In the genomic region with DNA sequence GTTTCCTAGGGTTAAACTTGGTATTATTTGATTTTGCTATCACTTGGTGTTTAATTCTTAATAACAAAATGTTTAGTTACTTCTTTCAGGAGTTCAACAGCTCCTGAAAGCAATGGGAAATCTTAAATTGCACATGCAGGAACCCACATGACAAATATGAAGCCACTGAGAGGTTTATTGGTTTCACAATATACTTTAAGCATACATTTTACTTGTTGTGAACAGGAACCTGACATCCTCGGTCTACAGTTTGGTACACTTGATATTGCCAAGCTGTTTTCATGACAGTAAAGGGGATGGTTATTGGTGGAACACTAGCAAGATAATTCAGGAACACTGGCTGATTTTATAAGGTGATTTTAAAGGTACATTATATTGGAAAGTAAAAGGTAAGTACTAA, we compare ENCODE assay signal across 14 cellular contexts. TPM values are rescaled to one million over a fixed set of nuclear protein-coding genes. Genes with fewer than 3 reads are reported as not detected.
DNase-seq lines count a peak whose midpoint lies in the region; ATAC-seq and TF ChIP-seq lines count a peak whose summit lies in the region.
"Had no signal": no experiment of that assay in that cellular context is flagged by ENCODE, and none has a peak within 500 bp of the region (broad histone marks: within the 10 kb centered on the region; RNA-seq: fewer than 3 reads in every experiment).

No MANE protein-coding gene starts in this region.

- H3K27ac Mint-ChIP-seq in CD8-positive, alpha-beta memory T cell, result peak overlapping the region; percentile 87 to 100 (median 98)
- peak overlapping the region; percentile 65 for H3K27ac Mint-ChIP-seq in activated T-helper 1 cell treated with anti-CD3 and anti-CD28 coated beads, Interleukin-12 subunit alpha, Interleukin-12 subunit beta, Interleukin-2, Interleukin-4 antibody, amounts not matched to agents 30 ng/mL and 10 ng/mL and 1 ng/mL, durations not matched to agents 14 hours and 24 hours and 36 hours
- peak overlapping the region; percentile 97 to 98 for H3K27ac Mint-ChIP-seq in natural killer cell

- ATAC-seq in natural killer cell (peak in 2 of 3 donors; percentile 32 to 36), GM21526 (IDR thresholded peaks at IDR 0.05; ENCODE audit: low FRiP score, unreplicated experiment) (no peak)
- ATAC-seq: left cardiac atrium, WTC11 had no signal

- no peaks in the 10 kb centered on the region for H3K9me3 ChIP-seq in CD8-positive, alpha-beta memory T cell (ENCODE audit: low read length)
- H3K9me3 ChIP-seq: MG63 had no signal

- no peak overlapping the region for H3K4me3 ChIP-seq in CD8-positive, alpha-beta memory T cell (ENCODE audit: low read length)
- no peak overlapping the region for H3K4me3 ChIP-seq in KMS-11 (IDR thresholded peaks at IDR 0.05; ENCODE audit: insufficient read depth, low read depth, low read length)
- H3K4me3 ChIP-seq: MG63 had no signal

- TF ChIP-seq CTCF in KMS-11 (conservative IDR thresholded peaks at IDR 0.05; ENCODE audit: low read depth, low read length) (no peak), natural killer cell (IDR thresholded peaks at IDR 0.05) (no peak)

- H3K27me3 ChIP-seq in CD8-positive, alpha-beta memory T cell (ENCODE audit: insufficient read depth, low read length, poor library complexity, severe bottlenecking), result no peaks in the 10 kb centered on the region
- no peaks in the 10 kb centered on the region for H3K27me3 ChIP-seq in KMS-11 (ENCODE audit: insufficient read depth, low read depth)
- H3K27me3 ChIP-seq: MG63 had no signal

- peaks cover 7% of the 10 kb centered on the region for H3K36me3 ChIP-seq in CD8-positive, alpha-beta memory T cell (ENCODE audit: insufficient read depth, low read length)
- peaks cover 4% of the 10 kb centered on the region; the same call in 1 of the 2 replicates for H3K36me3 ChIP-seq in KMS-11 (ENCODE audit: insufficient read depth)

- CTCF ChIA-PET in CD8-positive, alpha-beta memory T cell (lab: Charles Lee), result interaction anchor here (1.2 to 2.2 kb wide), 3 partner anchors 14 to 47 kb away, joined by 3 to 7 read pairs (median 3); a partner anchor contains a TSS

- H3K4me3 Mint-ChIP-seq in CD8-positive, alpha-beta memory T cell, result peak overlapping the region; percentile 6 to 70 (median 62)
- peak overlapping the region; percentile 6 for H3K4me3 Mint-ChIP-seq in activated T-helper 1 cell treated with anti-CD3 and anti-CD28 coated beads, Interleukin-12 subunit alpha, Interleukin-12 subunit beta, Interleukin-2, Interleukin-4 antibody, amounts not matched to agents 30 ng/mL and 10 ng/mL and 1 ng/mL, durations not matched to agents 14 hours and 24 hours and 36 hours
- H3K4me3 Mint-ChIP-seq in natural killer cell, result peak overlapping the region; percentile 60
- H3K4me3 Mint-ChIP-seq: WTC11 had no signal

- no peak for DNase-seq in CD8-positive, alpha-beta memory T cell
- DNase-seq in activated T-helper 1 cell treated with anti-CD3 and anti-CD28 coated beads, Interleukin-12 subunit alpha, Interleukin-12 subunit beta, Interleukin-2, Interleukin-4 antibody, amounts not matched to agents 30 ng/mL and 10 ng/mL and 1 ng/mL, durations not matched to agents 14 hours and 24 hours and 36 hours (ENCODE audit: low spot score), result no peak
- DNase-seq in natural killer cell (no peak), DMS53 treated with DMSO at 0.1 percent for 48 hours (lab: John Stamatoyannopoulos, UW; ENCODE audit: unreplicated experiment) (no peak), A172 (ENCODE audit: low spot score) (no peak)
- DNase-seq: activated effector memory CD4-positive, alpha-beta T cell treated with anti-CD3 and anti-CD28 coated beads, Interleukin-2, amount 50 U/mL, for 16 hours; GOT3; left cardiac atrium; MG63; stimulated activated CD4-positive, alpha-beta T cell treated with anti-CD3 and anti-CD28 coated beads, Interleukin-2, amount 100 ng/mL, for 24 hours had no signal

- peaks cover 76% of the 10 kb centered on the region for H3K4me1 ChIP-seq in CD8-positive, alpha-beta memory T cell (ENCODE audit: insufficient read depth, low read length)
- H3K4me1 ChIP-seq in KMS-11 (ENCODE audit: low read depth, poor library complexity, severe bottlenecking), result peaks cover 75% of the 10 kb centered on the region

- H2AFZ ChIP-seq in KMS-11 (ENCODE audit: low read depth), result no peak overlapping the region

- H3K4me1 Mint-ChIP-seq in CD8-positive, alpha-beta memory T cell, result peaks cover 90 to 100% (median 97%) of the 10 kb centered on the region in 3 donors
- H3K4me1 Mint-ChIP-seq in activated T-helper 1 cell treated with anti-CD3 and anti-CD28 coated beads, Interleukin-12 subunit alpha, Interleukin-12 subunit beta, Interleukin-2, Interleukin-4 antibody, amounts not matched to agents 30 ng/mL and 10 ng/mL and 1 ng/mL, durations not matched to agents 14 hours and 24 hours and 36 hours (ENCODE audit: low read depth), result peaks cover 81% of the 10 kb centered on the region
- H3K4me1 Mint-ChIP-seq in natural killer cell, result peaks cover 73 to 84% of the 10 kb centered on the region in 2 donors

- POLR2A ChIA-PET in CD8-positive, alpha-beta memory T cell (lab: Charles Lee), result no interaction called here

- H3K27ac ChIP-seq in CD8-positive, alpha-beta memory T cell (ENCODE audit: low read depth, low read length), result no peak overlapping the region
- H3K27ac ChIP-seq in KMS-11, result no peak overlapping the region
- H3K27ac ChIP-seq: C4-2B had no signal

- H3K36me3 Mint-ChIP-seq in CD8-positive, alpha-beta memory T cell, result peaks cover 13 to 95% (median 31%) of the 10 kb centered on the region in 3 donors
- H3K36me3 Mint-ChIP-seq in activated T-helper 1 cell treated with anti-CD3 and anti-CD28 coated beads, Interleukin-12 subunit alpha, Interleukin-12 subunit beta, Interleukin-2, Interleukin-4 antibody, amounts not matched to agents 30 ng/mL and 10 ng/mL and 1 ng/mL, durations not matched to agents 14 hours and 24 hours and 36 hours (ENCODE audit: low read depth), result peaks cover 73% of the 10 kb centered on the region
- peaks cover 10% of the 10 kb centered on the region for H3K36me3 Mint-ChIP-seq in natural killer cell

- H3K9ac ChIP-seq in KMS-11, result no peak overlapping the region

- H3K4me2 ChIP-seq in KMS-11, result peak overlapping the region; percentile 3; the same call in 1 of the 2 replicates

- intact Hi-C loops in activated T-helper 1 cell treated with anti-CD3 and anti-CD28 coated beads, Interleukin-12 subunit alpha, Interleukin-12 subunit beta, Interleukin-2, Interleukin-4 antibody, amounts not matched to agents 30 ng/mL and 10 ng/mL and 1 ng/mL, durations not matched to agents 14 hours and 24 hours and 36 hours (cut with micrococcal nuclease), result loop anchor here (1.0 to 2.0 kb wide), 3 partner anchors 8 to 14 kb away; no protein-coding TSS in a partner anchor
- intact Hi-C loops in natural killer cell (cut with micrococcal nuclease), result no loop called here

- H3K79me2 ChIP-seq in KMS-11 (ENCODE audit: insufficient read depth, low read depth), result peaks cover 30% of the 10 kb centered on the region

- H4K20me1 ChIP-seq in KMS-11 (ENCODE audit: insufficient read depth), result no peaks in the 10 kb centered on the region

- H3K27me3 Mint-ChIP-seq in CD8-positive, alpha-beta memory T cell, result no peaks in the 10 kb centered on the region
- H3K27me3 Mint-ChIP-seq in activated T-helper 1 cell treated with anti-CD3 and anti-CD28 coated beads, Interleukin-12 subunit alpha, Interleukin-12 subunit beta, Interleukin-2, Interleukin-4 antibody, amounts not matched to agents 30 ng/mL and 10 ng/mL and 1 ng/mL, durations not matched to agents 14 hours and 24 hours and 36 hours (ENCODE audit: insufficient read depth), result no peaks in the 10 kb centered on the region
- H3K27me3 Mint-ChIP-seq in natural killer cell (ENCODE audit: low read depth in 2 of 2), result no peaks in the 10 kb centered on the region

- no peaks in the 10 kb centered on the region for H3K9me3 Mint-ChIP-seq in CD8-positive, alpha-beta memory T cell
- H3K9me3 Mint-ChIP-seq in activated T-helper 1 cell treated with anti-CD3 and anti-CD28 coated beads, Interleukin-12 subunit alpha, Interleukin-12 subunit beta, Interleukin-2, Interleukin-4 antibody, amounts not matched to agents 30 ng/mL and 10 ng/mL and 1 ng/mL, durations not matched to agents 14 hours and 24 hours and 36 hours, result no peaks in the 10 kb centered on the region
- H3K9me3 Mint-ChIP-seq in natural killer cell, result no peaks in the 10 kb centered on the region
- H3K9me3 Mint-ChIP-seq: WTC11 had no signal

RNA-seq across cellular contexts. Expression of a gene that starts 46.2 kb away (rescaled TPM):
- 100 to 1,000 TPM; 233 to 242 TPM for total RNA-seq in CD8-positive, alpha-beta memory T cell
- polyA plus RNA-seq in CD8-positive, alpha-beta memory T cell, result 252 TPM
- total RNA-seq in activated T-helper 1 cell treated with anti-CD3 and anti-CD28 coated beads, Interleukin-12 subunit alpha, Interleukin-12 subunit beta, Interleukin-2, Interleukin-4 antibody, amounts not matched to agents 30 ng/mL and 10 ng/mL and 1 ng/mL, durations not matched to agents 14 hours and 24 hours and 36 hours, result 172 and 182 TPM in 2 replicates
- 100 to 1,000 TPM; 295 to 385 (median 354) TPM for total RNA-seq in natural killer cell
- 89.2 and 91.2 TPM in 2 replicates for total RNA-seq in A172 (2014; rRNA removed; shearing (Covaris generic))

Comparison
In these comparisons a context has a peak if more than half of its experiments do, and no peak if none do; other contexts are left out.
1. H3K4me3 Mint-ChIP-seq: peak in every context shown above with its lines; median percentile 62 in CD8-positive, alpha-beta memory T cell; 60 in natural killer cell; 6 in activated T-helper 1 cell treated with anti-CD3 and anti-CD28 coated beads, Interleukin-12 subunit alpha, Interleukin-12 subunit beta, Interleukin-2, Interleukin-4 antibody, amounts not matched to agents 30 ng/mL and 10 ng/mL and 1 ng/mL, durations not matched to agents 14 hours and 24 hours and 36 hours.